In genomic region chr1:15424146-15424667, GRCh38 we compare ENCODE assay signal across 8 cellular contexts. TPM values are rescaled to one million over a fixed set of nuclear protein-coding genes. Genes with fewer than 3 reads are reported as not detected.
A peak's percentile ranks its signal among the peaks of the same experiment; 100 is the strongest.
DNase-seq lines count a peak whose midpoint lies in the region; ATAC-seq and TF ChIP-seq lines count a peak whose summit lies in the region.

No MANE protein-coding gene starts in this region.

- H3K79me2 ChIP-seq in neural progenitor cell (ENCODE audit: low read depth) = no peaks in the 10 kb centered on the region

- ATAC-seq in GM18861 (IDR thresholded peaks at IDR 0.05; ENCODE audit: unreplicated experiment) = no peak

- H4K20me1 ChIP-seq in neural progenitor cell (ENCODE audit: low read depth) = no peaks in the 10 kb centered on the region

- peaks cover 22% of the 10 kb centered on the region for H3K4me1 Mint-ChIP-seq in activated T-helper 1 cell treated with anti-CD3 and anti-CD28 coated beads, Interleukin-12 subunit alpha, Interleukin-12 subunit beta, Interleukin-2, Interleukin-4 antibody, amounts not matched to agents 30 ng/mL and 10 ng/mL and 1 ng/mL, durations not matched to agents 14 hours and 24 hours and 36 hours (ENCODE audit: low read depth)
- peaks cover 15% of the 10 kb centered on the region for H3K4me1 Mint-ChIP-seq in neural progenitor cell

- H3K36me3 ChIP-seq in neural progenitor cell = no peaks in the 10 kb centered on the region

- DNase-seq in DMS79 treated with DMSO at 0.1 percent for 48 hours (lab: John Stamatoyannopoulos, UW) (peak; percentile 91), NCI-H2029 (lab: John Stamatoyannopoulos, UW) (peak; percentile 93), neural progenitor cell (ENCODE audit: low spot score) (no peak), NOMO-1 (lab: John Stamatoyannopoulos, UW; ENCODE audit: unreplicated experiment in 2 of 2) (no peak), AG08395 (ENCODE audit: low spot score) (no peak), superior temporal gyrus (ENCODE audit: extremely low spot score) (no peak)
- no peak for DNase-seq in activated T-helper 1 cell treated with anti-CD3 and anti-CD28 coated beads, Interleukin-12 subunit alpha, Interleukin-12 subunit beta, Interleukin-2, Interleukin-4 antibody, amounts not matched to agents 30 ng/mL and 10 ng/mL and 1 ng/mL, durations not matched to agents 14 hours and 24 hours and 36 hours (ENCODE audit: low spot score)

- H3K4me3 Mint-ChIP-seq in activated T-helper 1 cell treated with anti-CD3 and anti-CD28 coated beads, Interleukin-12 subunit alpha, Interleukin-12 subunit beta, Interleukin-2, Interleukin-4 antibody, amounts not matched to agents 30 ng/mL and 10 ng/mL and 1 ng/mL, durations not matched to agents 14 hours and 24 hours and 36 hours = no peak overlapping the region
- no peak overlapping the region for H3K4me3 Mint-ChIP-seq in neural progenitor cell

- peaks cover 29% of the 10 kb centered on the region for H3K36me3 Mint-ChIP-seq in activated T-helper 1 cell treated with anti-CD3 and anti-CD28 coated beads, Interleukin-12 subunit alpha, Interleukin-12 subunit beta, Interleukin-2, Interleukin-4 antibody, amounts not matched to agents 30 ng/mL and 10 ng/mL and 1 ng/mL, durations not matched to agents 14 hours and 24 hours and 36 hours (ENCODE audit: low read depth)
- H3K36me3 Mint-ChIP-seq in neural progenitor cell = peaks cover 5% of the 10 kb centered on the region

- H3K4me2 ChIP-seq in neural progenitor cell = no peak overlapping the region

- H3K9me3 ChIP-seq in neural progenitor cell (ENCODE audit: low read depth) = no peaks in the 10 kb centered on the region

- H3K9ac ChIP-seq in neural progenitor cell = no peak overlapping the region

- no peaks in the 10 kb centered on the region for H3K9me3 Mint-ChIP-seq in activated T-helper 1 cell treated with anti-CD3 and anti-CD28 coated beads, Interleukin-12 subunit alpha, Interleukin-12 subunit beta, Interleukin-2, Interleukin-4 antibody, amounts not matched to agents 30 ng/mL and 10 ng/mL and 1 ng/mL, durations not matched to agents 14 hours and 24 hours and 36 hours
- peaks cover 3% of the 10 kb centered on the region for H3K9me3 Mint-ChIP-seq in neural progenitor cell

- H3K27me3 ChIP-seq in neural progenitor cell = no peaks in the 10 kb centered on the region

- intact Hi-C loops in activated T-helper 1 cell treated with anti-CD3 and anti-CD28 coated beads, Interleukin-12 subunit alpha, Interleukin-12 subunit beta, Interleukin-2, Interleukin-4 antibody, amounts not matched to agents 30 ng/mL and 10 ng/mL and 1 ng/mL, durations not matched to agents 14 hours and 24 hours and 36 hours (cut with micrococcal nuclease) = no loop called here

- H3K27me3 Mint-ChIP-seq in activated T-helper 1 cell treated with anti-CD3 and anti-CD28 coated beads, Interleukin-12 subunit alpha, Interleukin-12 subunit beta, Interleukin-2, Interleukin-4 antibody, amounts not matched to agents 30 ng/mL and 10 ng/mL and 1 ng/mL, durations not matched to agents 14 hours and 24 hours and 36 hours (ENCODE audit: insufficient read depth) = no peaks in the 10 kb centered on the region
- H3K27me3 Mint-ChIP-seq in neural progenitor cell (ENCODE audit: insufficient read depth, low read depth) = peaks cover 6% of the 10 kb centered on the region

- no peaks in the 10 kb centered on the region for H3F3A ChIP-seq in neural progenitor cell (ENCODE audit: low read depth)

- peak overlapping the region; percentile 29 for H3K27ac Mint-ChIP-seq in activated T-helper 1 cell treated with anti-CD3 and anti-CD28 coated beads, Interleukin-12 subunit alpha, Interleukin-12 subunit beta, Interleukin-2, Interleukin-4 antibody, amounts not matched to agents 30 ng/mL and 10 ng/mL and 1 ng/mL, durations not matched to agents 14 hours and 24 hours and 36 hours
- peak overlapping the region; percentile 66 for H3K27ac Mint-ChIP-seq in neural progenitor cell

- no peak overlapping the region for H2AFZ ChIP-seq in neural progenitor cell (replicated peaks)

- TF ChIP-seq CTCF in neural progenitor cell (IDR thresholded peaks at IDR 0.05) = no peak

- H3K4me3 ChIP-seq in neural progenitor cell = no peak overlapping the region

- H3K4me1 ChIP-seq in neural progenitor cell = no peaks in the 10 kb centered on the region

- H3K27ac ChIP-seq in neural progenitor cell = no peak overlapping the region

RNA-seq across cellular contexts. Expression of gene CTRC, which starts 14.0 kb away (rescaled TPM):
- total RNA-seq in activated T-helper 1 cell treated with anti-CD3 and anti-CD28 coated beads, Interleukin-12 subunit alpha, Interleukin-12 subunit beta, Interleukin-2, Interleukin-4 antibody, amounts not matched to agents 30 ng/mL and 10 ng/mL and 1 ng/mL, durations not matched to agents 14 hours and 24 hours and 36 hours = 0.29 and 0.57 TPM in 2 replicates
- not detected in 2 replicates for total RNA-seq in neural progenitor cell (ENCODE audit: low replicate concordance)

RNA-seq across cellular contexts. Expression of gene EFHD2, which starts 14.5 kb away (rescaled TPM):
- 100 and 101 TPM in 2 replicates for total RNA-seq in activated T-helper 1 cell treated with anti-CD3 and anti-CD28 coated beads, Interleukin-12 subunit alpha, Interleukin-12 subunit beta, Interleukin-2, Interleukin-4 antibody, amounts not matched to agents 30 ng/mL and 10 ng/mL and 1 ng/mL, durations not matched to agents 14 hours and 24 hours and 36 hours
- total RNA-seq in neural progenitor cell (ENCODE audit: low replicate concordance) = 6.5 and 14.5 TPM in 2 replicates

RNA-seq across cellular contexts. Expression of gene CELA2A, which starts 32.3 kb away (rescaled TPM):
- not detected in 2 replicates for total RNA-seq in activated T-helper 1 cell treated with anti-CD3 and anti-CD28 coated beads, Interleukin-12 subunit alpha, Interleukin-12 subunit beta, Interleukin-2, Interleukin-4 antibody, amounts not matched to agents 30 ng/mL and 10 ng/mL and 1 ng/mL, durations not matched to agents 14 hours and 24 hours and 36 hours
- not detected in 2 replicates for total RNA-seq in neural progenitor cell (ENCODE audit: low replicate concordance)

RNA-seq across cellular contexts. Expression of gene CELA2B, which starts 51.7 kb away (rescaled TPM):
- total RNA-seq in activated T-helper 1 cell treated with anti-CD3 and anti-CD28 coated beads, Interleukin-12 subunit alpha, Interleukin-12 subunit beta, Interleukin-2, Interleukin-4 antibody, amounts not matched to agents 30 ng/mL and 10 ng/mL and 1 ng/mL, durations not matched to agents 14 hours and 24 hours and 36 hours = not detected in 2 replicates
- not detected in 2 replicates for total RNA-seq in neural progenitor cell (ENCODE audit: low replicate concordance)

Comparison
In these comparisons a context has a peak if more than half of its experiments do, and no peak if none do; other contexts are left out.
1. DNase-seq: peak in DMS79 treated with DMSO at 0.1 percent for 48 hours (single experiment) and NCI-H2029 (single experiment); none in activated T-helper 1 cell treated with anti-CD3 and anti-CD28 coated beads, Interleukin-12 subunit alpha, Interleukin-12 subunit beta, Interleukin-2, Interleukin-4 antibody, amounts not matched to agents 30 ng/mL and 10 ng/mL and 1 ng/mL, durations not matched to agents 14 hours and 24 hours and 36 hours (single experiment), neural progenitor cell (single experiment), NOMO-1 (0 of 2), AG08395 (single experiment) and superior temporal gyrus (single experiment).